Comparison of ENCODE assay signal across 10 cellular contexts in genomic region chr19:34838248-34838647, GRCh38.
DNase-seq lines count a peak whose midpoint lies in the region; ATAC-seq, FAIRE-seq and TF ChIP-seq lines count a peak whose summit lies in the region.
"Had no signal": no experiment of that assay in that cellular context is flagged by ENCODE, and none has a peak within 500 bp of the region (broad histone marks: within the 10 kb centered on the region; RNA-seq: fewer than 3 reads in every experiment).

No MANE protein-coding gene starts in this region.

- ATAC-seq in DND-41 (ENCODE audit: insufficient read depth, low read depth) (no peak), GM19455 (IDR thresholded peaks at IDR 0.05; ENCODE audit: unreplicated experiment) (no peak), HG03025 (IDR thresholded peaks at IDR 0.05; ENCODE audit: low FRiP score, unreplicated experiment) (no peak)

- no peaks in the 10 kb centered on the region for H3K27me3 ChIP-seq in DND-41 (ENCODE audit: insufficient read depth, low read length, poor library complexity)
- H3K27me3 ChIP-seq in Loucy (ENCODE audit: insufficient read depth, low read length, poor library complexity, severe bottlenecking): no peaks in the 10 kb centered on the region

- H3K27me3 Mint-ChIP-seq in osteocyte (ENCODE audit: unreplicated experiment): peaks cover 7% of the 10 kb centered on the region

- no peak overlapping the region for H3K27ac ChIP-seq in DND-41 (ENCODE audit: low read length)

- H3K36me3 ChIP-seq in DND-41 (ENCODE audit: insufficient read depth, low read length): no peaks in the 10 kb centered on the region
- no peaks in the 10 kb centered on the region for H3K36me3 ChIP-seq in Loucy (ENCODE audit: insufficient read depth, low read length)

- no peaks in the 10 kb centered on the region for H3K9me2 ChIP-seq in Loucy (replicated peaks; ENCODE audit: low read depth, low read length)

- H3F3A ChIP-seq in Loucy (ENCODE audit: low read depth): no peaks in the 10 kb centered on the region

- H2AFZ ChIP-seq in DND-41 (ENCODE audit: low read depth, low read length) (no peak overlapping the region), Loucy (ENCODE audit: low read length) (no peak overlapping the region)

- H3K4me2 ChIP-seq in DND-41 (ENCODE audit: insufficient read depth, low read length) (no peak overlapping the region), Loucy (ENCODE audit: low read depth, low read length, poor library complexity, severe bottlenecking) (no peak overlapping the region)

- H3K9me3 Mint-ChIP-seq in osteocyte (ENCODE audit: unreplicated experiment): peaks cover 3% of the 10 kb centered on the region
- H3K9me3 Mint-ChIP-seq: T-helper 2 cell treated with Interferon-gamma antibody and Interleukin-4, amounts not matched to agents 5 μg/mL and 100 μg/mL, for 36 hours had no signal

- TF ChIP-seq CTCF in DND-41 (IDR thresholded peaks at IDR 0.05; ENCODE audit: borderline replicate concordance, extremely low read depth, low read length, poor library complexity, severe bottlenecking): peak; percentile 45
- TF ChIP-seq CTCF in Loucy (conservative IDR thresholded peaks at IDR 0.05; ENCODE audit: low read length): peak; percentile 56
- TF ChIP-seq CTCF in epithelial cell of esophagus (IDR thresholded peaks at IDR 0.05; ENCODE audit: insufficient read depth, low read depth, low read length, missing control alignments): peak; percentile 45
- TF ChIP-seq CTCF in osteocyte (IDR thresholded peaks at IDR 0.05): no peak
- TF ChIP-seq CTCF in GM13977 (IDR thresholded peaks at IDR 0.05; ENCODE audit: extremely low read depth, insufficient read depth, missing control alignments): no peak

- H3K4me3 ChIP-seq in DND-41 (ENCODE audit: low read depth in 1 of 2, low read length in 2 of 2) (no peak overlapping the region), Loucy (ENCODE audit: low read length, poor library complexity, severe bottlenecking) (no peak overlapping the region), epithelial cell of esophagus (ENCODE audit: low read length) (no peak overlapping the region)

- no peak overlapping the region for H3K4me3 Mint-ChIP-seq in osteocyte (ENCODE audit: unreplicated experiment)

- no peak overlapping the region for H3K9ac ChIP-seq in DND-41 (ENCODE audit: low read depth, low read length)
- H3K9ac ChIP-seq in Loucy (ENCODE audit: low read depth, low read length, poor library complexity, severe bottlenecking): no peak overlapping the region

- no peaks in the 10 kb centered on the region for H3K4me1 Mint-ChIP-seq in osteocyte (ENCODE audit: unreplicated experiment)

- H4K20me1 ChIP-seq in DND-41 (ENCODE audit: insufficient read depth, low read length) (no peaks in the 10 kb centered on the region; the same call in 1 of the 2 replicates), Loucy (ENCODE audit: insufficient read depth, low read length, poor library complexity, severe bottlenecking) (no peaks in the 10 kb centered on the region)

- in situ Hi-C loops in GM13977 (cut with MboI; ENCODE audit: low pct_unique_long_range_greater_than_20kb, low sequenced_read_pairs, unreplicated experiment): no loop called here

- H3K4me1 ChIP-seq in DND-41 (ENCODE audit: insufficient read depth, low read length) (no peaks in the 10 kb centered on the region), Loucy (ENCODE audit: insufficient read depth, low read length, poor library complexity, severe bottlenecking) (peaks cover 8% of the 10 kb centered on the region)

- no peaks in the 10 kb centered on the region for H3K9me3 ChIP-seq in DND-41 (ENCODE audit: insufficient read depth, low read length, severe bottlenecking)
- H3K9me3 ChIP-seq in Loucy (ENCODE audit: insufficient read depth, low read depth, low read length): no peaks in the 10 kb centered on the region

- DNase-seq in DND-41 (no peak), epithelial cell of esophagus (ENCODE audit: low read depth) (peak; percentile 29), osteocyte (ENCODE audit: extremely low spot score, unreplicated experiment) (peak; percentile 56), GM13977 (ENCODE audit: low spot score) (no peak), RCC 7860 (ENCODE audit: low spot score) (no peak)
- DNase-seq: NCI-H1694 treated with DMSO at 0.1 percent for 48 hours had no signal

- no peak for FAIRE-seq in RCC 7860 (lab: Jason Lieb, UNC)

- H3K79me2 ChIP-seq in DND-41 (ENCODE audit: insufficient read depth, low read length): no peaks in the 10 kb centered on the region
- H3K79me2 ChIP-seq in Loucy (ENCODE audit: insufficient read depth, low read length): no peaks in the 10 kb centered on the region

- H3K36me3 Mint-ChIP-seq in osteocyte (ENCODE audit: unreplicated experiment): no peaks in the 10 kb centered on the region

- H3K27ac Mint-ChIP-seq in osteocyte (ENCODE audit: unreplicated experiment): no peak overlapping the region
- H3K27ac Mint-ChIP-seq: T-helper 2 cell treated with Interferon-gamma antibody and Interleukin-4, amounts not matched to agents 5 μg/mL and 100 μg/mL, for 36 hours had no signal

Comparison
In these comparisons a context has a peak if more than half of its experiments do, and no peak if none do; other contexts are left out.
1. DNase-seq: peak in epithelial cell of esophagus (single experiment) and osteocyte (single experiment); none in DND-41 (single experiment), GM13977 (single experiment) and RCC 7860 (single experiment).
2. CTCF ChIP-seq: peak in DND-41 (single experiment), Loucy (single experiment) and epithelial cell of esophagus (single experiment); none in osteocyte (single experiment) and GM13977 (single experiment).